Comparison of ENCODE assay signal across 25 cellular contexts in the genomic region with DNA sequence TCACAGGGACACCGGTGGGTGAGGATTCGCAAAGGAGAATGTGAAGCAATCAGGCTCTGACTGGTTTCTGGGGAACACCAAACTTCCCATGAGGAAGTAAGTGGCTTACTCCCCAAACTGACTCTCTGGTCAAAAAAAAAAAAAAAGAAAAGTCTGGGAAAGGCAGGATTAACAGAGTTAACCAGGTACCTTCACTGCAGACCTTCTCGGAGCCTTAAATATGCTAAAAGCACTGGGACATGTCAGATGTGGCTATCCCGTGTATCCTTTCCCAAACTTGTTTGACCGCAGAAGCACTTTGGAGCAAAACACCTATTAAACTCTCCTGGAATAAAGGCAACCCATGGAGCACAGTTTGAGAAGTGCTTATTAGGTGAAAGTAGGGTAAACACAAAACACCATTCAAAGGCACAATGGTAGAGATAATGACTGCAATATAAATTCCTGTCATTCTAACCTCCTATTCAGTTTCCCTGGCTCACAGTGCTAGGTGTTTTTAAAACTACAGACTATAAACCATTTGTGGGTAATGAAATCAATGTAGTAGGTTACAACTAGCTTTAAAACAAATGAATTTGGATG. TPM values are rescaled to one million over a fixed set of nuclear protein-coding genes. Genes with fewer than 3 reads are reported as not detected.
DNase-seq lines count a peak whose midpoint lies in the region; ATAC-seq and TF ChIP-seq lines count a peak whose summit lies in the region.
"Had no signal": no experiment of that assay in that cellular context is flagged by ENCODE, and none has a peak within 500 bp of the region (broad histone marks: within the 10 kb centered on the region; RNA-seq: fewer than 3 reads in every experiment).

No MANE protein-coding gene starts in this region.

- H3K9me3 Mint-ChIP-seq in endodermal cell: no peaks in the 10 kb centered on the region
- peaks cover 3% of the 10 kb centered on the region for H3K9me3 Mint-ChIP-seq in osteocyte (ENCODE audit: unreplicated experiment)
- H3K9me3 Mint-ChIP-seq: CD4-positive, alpha-beta memory T cell; central memory CD8-positive, alpha-beta T cell had no signal

- H4K20me1 ChIP-seq in BLaER1 treated with 17β-estradiol and CSF1 and Interleukin-3, amounts not matched to agents 10 nM and 100 nM: peaks cover 0 to 10% (median 2%) of the 10 kb centered on the region in 11 experiments; a peak in 10 of 22 replicates

- ATAC-seq in GM21786 (IDR thresholded peaks at IDR 0.05; ENCODE audit: unreplicated experiment) (no peak), HG02610 (IDR thresholded peaks at IDR 0.05; ENCODE audit: unreplicated experiment) (no peak), GM18861 (IDR thresholded peaks at IDR 0.05; ENCODE audit: unreplicated experiment) (no peak)
- ATAC-seq: left ventricle myocardium superior had no signal

- POLR2A ChIA-PET in HEK293 (lab: Yijun Ruan, JAX): no interaction called here

- H3K27ac Mint-ChIP-seq in endodermal cell (no peak overlapping the region), osteocyte (ENCODE audit: unreplicated experiment) (no peak overlapping the region)
- H3K27ac Mint-ChIP-seq: CD4-positive, alpha-beta memory T cell had no signal

- no peak overlapping the region for H3K4me3 ChIP-seq in BLaER1 treated with 17β-estradiol and CSF1 and Interleukin-3, amounts not matched to agents 10 nM and 100 nM
- no peak overlapping the region for H3K4me3 ChIP-seq in HEK293 (ENCODE audit: low read depth, low read length)
- H3K4me3 ChIP-seq in endodermal cell (ENCODE audit: low read length): peak overlapping the region; percentile 30
- H3K4me3 ChIP-seq: Peyer's patch, SJSA1 had no signal

- no peak overlapping the region for H3K27ac ChIP-seq in BLaER1 treated with 17β-estradiol and CSF1 and Interleukin-3, amounts not matched to agents 10 nM and 100 nM
- H3K27ac ChIP-seq in HEK293 (ENCODE audit: extremely low read depth, low read depth, low read length): no peak overlapping the region
- H3K27ac ChIP-seq in endodermal cell (ENCODE audit: low read depth, low read length): no peak overlapping the region
- H3K27ac ChIP-seq: Peyer's patch, SJSA1, WERI-Rb-1 had no signal

- no peak for TF ChIP-seq CTCF in HEK293 (tag by site-specific recombination; IDR thresholded peaks at IDR 0.05)
- no peak for TF ChIP-seq CTCF in endodermal cell (conservative IDR thresholded peaks at IDR 0.05)
- TF ChIP-seq CTCF in osteocyte (IDR thresholded peaks at IDR 0.05): no peak

- H3K36me3 Mint-ChIP-seq in endodermal cell (ENCODE audit: low read depth): no peaks in the 10 kb centered on the region
- no peaks in the 10 kb centered on the region for H3K36me3 Mint-ChIP-seq in osteocyte (ENCODE audit: unreplicated experiment)
- H3K36me3 Mint-ChIP-seq: CD4-positive, alpha-beta memory T cell had no signal

- no peak overlapping the region for H3K9ac ChIP-seq in BLaER1 treated with 17β-estradiol and CSF1 and Interleukin-3, amounts not matched to agents 10 nM and 100 nM
- H3K9ac ChIP-seq in endodermal cell (ENCODE audit: extremely low read depth, low read length, poor library complexity, severe bottlenecking): no peak overlapping the region

- H3K27me3 Mint-ChIP-seq in endodermal cell (ENCODE audit: insufficient read depth): peaks cover 86% of the 10 kb centered on the region
- H3K27me3 Mint-ChIP-seq in osteocyte (ENCODE audit: unreplicated experiment): peaks cover 69% of the 10 kb centered on the region

- H3K4me2 ChIP-seq in BLaER1 treated with 17β-estradiol and CSF1 and Interleukin-3, amounts not matched to agents 10 nM and 100 nM: peak overlapping the region; percentile 32 to 86 (median 62); a peak in 21 of 22 replicates

- peaks cover 0 to 5% (median 0%) of the 10 kb centered on the region in 11 experiments; a peak in 1 of 22 replicates for H3K9me3 ChIP-seq in BLaER1 treated with 17β-estradiol and CSF1 and Interleukin-3, amounts not matched to agents 10 nM and 100 nM (replicated peaks in 1 of 11)
- H3K9me3 ChIP-seq in HEK293 (ENCODE audit: control insufficient read depth, insufficient read depth, low read depth, low read length) (no peaks in the 10 kb centered on the region), endodermal cell (ENCODE audit: control insufficient read depth, low read length) (no peaks in the 10 kb centered on the region)
- H3K9me3 ChIP-seq: neutrophil, Peyer's patch, SJSA1 had no signal

- H3K4me1 ChIP-seq in BLaER1 treated with 17β-estradiol and CSF1 and Interleukin-3, amounts not matched to agents 10 nM and 100 nM: peaks cover 15 to 30% (median 17%) of the 10 kb centered on the region in 10 experiments
- peaks cover 13% of the 10 kb centered on the region for H3K4me1 ChIP-seq in HEK293 (ENCODE audit: control insufficient read depth, insufficient read depth, low read length)
- H3K4me1 ChIP-seq in endodermal cell (ENCODE audit: control insufficient read depth, insufficient read depth, low read length): peaks cover 20% of the 10 kb centered on the region
- H3K4me1 ChIP-seq: SJSA1 had no signal

- 43 to 59% methylated on average over 5 of the region's 5 CpGs for WGBS in endodermal cell (ENCODE audit: insufficient coverage in 1 of 2, insufficient read length in 1 of 2), 2 experiments

- peaks cover 38 to 73% (median 52%) of the 10 kb centered on the region in 11 experiments for H3K27me3 ChIP-seq in BLaER1 treated with 17β-estradiol and CSF1 and Interleukin-3, amounts not matched to agents 10 nM and 100 nM
- H3K27me3 ChIP-seq in endodermal cell (ENCODE audit: control insufficient read depth, insufficient read depth, low read length, poor library complexity, severe bottlenecking): peaks cover 90% of the 10 kb centered on the region
- H3K27me3 ChIP-seq: Peyer's patch had no signal

- CTCF ChIA-PET in HEK293 (lab: Yijun Ruan, JAX): interaction anchor here (0.7 to 1.2 kb wide), 3 partner anchors 25 to 110 kb away, joined by 3 to 4 read pairs (median 3); no protein-coding TSS in a partner anchor

- H3K4me3 Mint-ChIP-seq in endodermal cell (no peak overlapping the region), osteocyte (ENCODE audit: unreplicated experiment) (no peak overlapping the region)
- H3K4me3 Mint-ChIP-seq: CD4-positive, alpha-beta memory T cell; central memory CD8-positive, alpha-beta T cell had no signal

- no peaks in the 10 kb centered on the region for H3K36me3 ChIP-seq in BLaER1 treated with 17β-estradiol and CSF1 and Interleukin-3, amounts not matched to agents 10 nM and 100 nM
- no peaks in the 10 kb centered on the region for H3K36me3 ChIP-seq in HEK293 (ENCODE audit: control insufficient read depth in 2 of 2, insufficient read depth in 1 of 2, low read length in 2 of 2)
- no peaks in the 10 kb centered on the region for H3K36me3 ChIP-seq in endodermal cell (ENCODE audit: control insufficient read depth, insufficient read depth, low read length)
- H3K36me3 ChIP-seq: neutrophil, Peyer's patch, SJSA1, WERI-Rb-1 had no signal

- peaks cover 36% of the 10 kb centered on the region for H3K4me1 Mint-ChIP-seq in endodermal cell
- H3K4me1 Mint-ChIP-seq in osteocyte (ENCODE audit: unreplicated experiment): no peaks in the 10 kb centered on the region

- DNase-seq in NCI-H345 (lab: John Stamatoyannopoulos, UW): peak; percentile 58
- peak; percentile 74 for DNase-seq in endodermal cell
- no peak for DNase-seq in osteocyte (ENCODE audit: extremely low spot score, unreplicated experiment)
- DNase-seq: ACHN; activated CD4-positive, alpha-beta T cell treated with anti-CD3 and anti-CD28 coated beads, Interleukin-2, amount 50 U/mL, for 48 hours; activated naive CD4-positive, alpha-beta T cell treated with Interleukin-2 at 50 U/mL for 16 hours; anterior cingulate cortex; CD4-positive, alpha-beta memory T cell; DMS79; effector CD4-positive, alpha-beta T cell; left ventricle myocardium superior; NCI-H2029; stimulated activated CD4-positive, alpha-beta T cell treated with anti-CD3 and anti-CD28 coated beads, Interleukin-12 subunit alpha, Interleukin-12 subunit beta, amount 100 ng/mL, for 4 hours; substantia nigra; T-helper 2 cell had no signal

TF ChIP-seq in HEK293, 187 proteins besides CTCF, POLR2A, EP300 and RAD21 (continues in another document):
- no peak for TF ChIP-seq ZNF701 (tag by site-specific recombination; IDR thresholded peaks at IDR 0.05)
- TF ChIP-seq ZNF596 (tag by site-specific recombination; IDR thresholded peaks at IDR 0.05): peak; percentile 63; the same call in 1 of the 2 replicates
- TF ChIP-seq ZNF529 (tag by site-specific recombination; IDR thresholded peaks at IDR 0.05; ENCODE audit: insufficient replicate concordance): no peak
- TF ChIP-seq ZNF292 (tag by site-specific recombination; IDR thresholded peaks at IDR 0.05; ENCODE audit: borderline replicate concordance, low read depth): no peak
- TF ChIP-seq ZBTB8A (tag by site-specific recombination; IDR thresholded peaks at IDR 0.05): peak; percentile 56; the same call in 1 of the 2 replicates
- TF ChIP-seq, protein P1, sequence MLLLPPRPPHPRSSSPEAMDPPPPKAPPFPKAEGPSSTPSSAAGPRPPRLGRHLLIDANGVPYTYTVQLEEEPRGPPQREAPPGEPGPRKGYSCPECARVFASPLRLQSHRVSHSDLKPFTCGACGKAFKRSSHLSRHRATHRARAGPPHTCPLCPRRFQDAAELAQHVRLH (tag by site-specific recombination; IDR thresholded peaks at IDR 0.05): peak; percentile 95
- no peak for TF ChIP-seq SALL2 (tag by site-specific recombination; IDR thresholded peaks at IDR 0.05; ENCODE audit: borderline replicate concordance)
- TF ChIP-seq ZBTB48 (tag by site-specific recombination; IDR thresholded peaks at IDR 0.05): no peak
- no peak for TF ChIP-seq ZNF747 (tag by site-specific recombination; IDR thresholded peaks at IDR 0.05)
- no peak for TF ChIP-seq MEIS1 (CRISPR knock-in tag; IDR thresholded peaks at IDR 0.05; ENCODE audit: borderline replicate concordance)
- TF ChIP-seq ZNF133 (tag by site-specific recombination; IDR thresholded peaks at IDR 0.05): no peak
- TF ChIP-seq, protein P2, sequence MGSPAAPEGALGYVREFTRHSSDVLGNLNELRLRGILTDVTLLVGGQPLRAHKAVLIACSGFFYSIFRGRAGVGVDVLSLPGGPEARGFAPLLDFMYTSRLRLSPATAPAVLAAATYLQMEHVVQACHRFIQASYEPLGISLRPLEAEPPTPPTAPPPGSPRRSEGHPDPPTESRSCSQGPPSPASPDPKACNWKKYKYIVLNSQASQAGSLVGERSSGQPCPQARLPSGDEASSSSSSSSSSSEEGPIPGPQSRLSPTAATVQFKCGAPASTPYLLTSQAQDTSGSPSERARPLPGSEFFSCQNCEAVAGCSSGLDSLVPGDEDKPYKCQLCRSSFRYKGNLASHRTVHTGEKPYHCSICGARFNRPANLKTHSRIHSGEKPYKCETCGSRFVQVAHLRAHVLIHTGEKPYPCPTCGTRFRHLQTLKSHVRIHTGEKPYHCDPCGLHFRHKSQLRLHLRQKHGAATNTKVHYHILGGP (tag by site-specific recombination; IDR thresholded peaks at IDR 0.05): no peak
- no peak for TF ChIP-seq HOXA7 (CRISPR knock-in tag; IDR thresholded peaks at IDR 0.05; ENCODE audit: borderline replicate concordance)
- TF ChIP-seq ZNF544 (tag by site-specific recombination; IDR thresholded peaks at IDR 0.05): no peak
- no peak for TF ChIP-seq ZNF335 (tag by site-specific recombination; conservative IDR thresholded peaks at IDR 0.05)

RNA-seq across cellular contexts. Expression of a gene that starts 44.1 kb away (rescaled TPM):
- total RNA-seq in endodermal cell (10 to 100 TPM; 31.3 to 55.4 TPM), osteocyte (31.9 and 32.2 TPM in 2 replicates)
- 38.6 TPM for polyA plus RNA-seq in endodermal cell (2013, experiment 1 of 2)
- polyA plus RNA-seq in endodermal cell (2013, experiment 2 of 2): 30.7 TPM
